In the genomic region with DNA sequence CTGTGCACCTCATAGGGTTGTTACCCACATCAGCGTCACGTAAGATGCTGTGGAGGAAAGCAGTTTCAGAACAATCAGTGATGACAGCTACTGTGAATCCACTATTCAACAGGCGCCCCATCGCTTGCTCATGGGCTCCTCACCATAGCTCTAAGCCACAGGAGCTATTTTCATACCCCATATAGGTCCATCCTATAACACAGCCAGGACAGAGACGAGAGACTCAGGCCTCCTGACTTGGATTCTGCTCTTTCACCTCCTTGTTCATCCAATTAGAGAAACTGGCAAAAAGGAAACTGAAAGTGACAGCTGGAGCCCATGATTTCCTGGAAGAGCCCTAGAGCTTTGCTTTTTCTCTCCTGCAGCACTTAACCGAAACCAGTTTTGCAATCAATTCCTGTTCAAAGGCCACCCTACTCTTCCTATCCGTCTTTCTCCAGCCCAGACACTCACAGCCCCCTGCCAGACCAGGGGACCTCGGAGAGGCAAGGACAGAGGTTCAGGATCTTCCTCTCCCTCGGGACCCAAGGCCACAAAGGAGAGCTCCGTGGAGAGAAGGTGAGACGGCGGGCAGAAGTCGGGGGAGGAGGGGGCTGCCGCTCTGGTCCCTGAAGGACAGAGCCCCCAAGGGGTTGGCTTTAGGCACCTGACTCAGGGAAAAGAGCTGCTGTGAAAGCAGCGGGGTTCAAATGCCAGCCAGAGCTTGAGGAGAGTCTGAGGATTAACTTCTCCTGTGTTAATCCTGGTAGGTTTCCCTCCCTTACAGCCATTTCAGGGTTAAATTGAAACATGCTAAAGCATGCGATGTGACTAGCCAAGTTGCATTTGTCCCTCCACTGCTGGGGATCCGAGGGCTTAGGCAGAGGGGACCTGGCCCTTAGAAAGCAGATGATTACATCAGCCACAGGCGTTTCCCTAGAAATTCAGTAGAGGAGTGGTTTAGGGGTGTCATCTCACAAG, we compare ENCODE assay signal across 9 cellular contexts. TPM values are rescaled to one million over a fixed set of nuclear protein-coding genes. Genes with fewer than 3 reads are reported as not detected.
DNase-seq lines count a peak whose midpoint lies in the region; ATAC-seq, FAIRE-seq and TF ChIP-seq lines count a peak whose summit lies in the region.
"Had no signal": no experiment of that assay in that cellular context is flagged by ENCODE, and none has a peak within 500 bp of the region (broad histone marks: within the 10 kb centered on the region; RNA-seq: fewer than 3 reads in every experiment).

A gene with protein sequence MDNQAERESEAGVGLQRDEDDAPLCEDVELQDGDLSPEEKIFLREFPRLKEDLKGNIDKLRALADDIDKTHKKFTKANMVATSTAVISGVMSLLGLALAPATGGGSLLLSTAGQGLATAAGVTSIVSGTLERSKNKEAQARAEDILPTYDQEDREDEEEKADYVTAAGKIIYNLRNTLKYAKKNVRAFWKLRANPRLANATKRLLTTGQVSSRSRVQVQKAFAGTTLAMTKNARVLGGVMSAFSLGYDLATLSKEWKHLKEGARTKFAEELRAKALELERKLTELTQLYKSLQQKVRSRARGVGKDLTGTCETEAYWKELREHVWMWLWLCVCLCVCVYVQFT (plus strand): TSS at position 381 of the 960 bp plus-strand sequence. CDS start 7,980 bp downstream, outside the sequence.

- no peaks in the 10 kb centered on the region for H3K36me3 ChIP-seq in ovary

- H3K9me3 ChIP-seq in ovary, result no peaks in the 10 kb centered on the region

- DNase-seq in ELF-1 (ENCODE audit: low read depth, low spot score), result peak; percentile 50
- peak; percentile 61 for DNase-seq in RCC 7860 (ENCODE audit: low spot score)
- DNase-seq in activated T-helper 2 cell treated with anti-CD3 and anti-CD28 coated beads, Interferon-gamma antibody, Interleukin-2, Interleukin-4, amounts not matched to agents 10 μg/mL and 5 μg/mL and 100 μg/mL, durations not matched to agents 14 hours and 24 hours and 36 hours (ENCODE audit: low spot score), result peak; percentile 69
- peak; percentile 95 for DNase-seq in fibroblast of villous mesenchyme (ENCODE audit: low read depth)
- peak in 3 of 5 donors; percentile 55 to 61 (median 56) for DNase-seq in ovary
- peak; percentile 44 for DNase-seq in type B pancreatic cell (ENCODE audit: extremely low spot score, unreplicated experiment)
- DNase-seq in NCI-H187 treated with DMSO at 0.1 percent for 48 hours (lab: John Stamatoyannopoulos, UW), result no peak

- FAIRE-seq in RCC 7860 (lab: Jason Lieb, UNC), result no peak
- FAIRE-seq: endometrium had no signal

- H3K4me1 Mint-ChIP-seq in activated T-helper 2 cell treated with anti-CD3 and anti-CD28 coated beads, Interferon-gamma antibody, Interleukin-2, Interleukin-4, amounts not matched to agents 10 μg/mL and 5 μg/mL and 100 μg/mL, durations not matched to agents 14 hours and 24 hours and 36 hours (ENCODE audit: low read depth), result peaks cover 21% of the 10 kb centered on the region
- H3K4me1 Mint-ChIP-seq in type B pancreatic cell (ENCODE audit: unreplicated experiment), result peaks cover 19% of the 10 kb centered on the region

- TF ChIP-seq CTCF in fibroblast of villous mesenchyme (IDR thresholded peaks at IDR 0.05; ENCODE audit: insufficient read depth, low read depth, low read length) (no peak), ovary (IDR thresholded peaks at IDR 0.05) (no peak), type B pancreatic cell (conservative IDR thresholded peaks at IDR 0.05) (no peak)

- H3K9me3 Mint-ChIP-seq in activated T-helper 2 cell treated with anti-CD3 and anti-CD28 coated beads, Interferon-gamma antibody, Interleukin-2, Interleukin-4, amounts not matched to agents 10 μg/mL and 5 μg/mL and 100 μg/mL, durations not matched to agents 14 hours and 24 hours and 36 hours, result peaks cover 4% of the 10 kb centered on the region
- H3K9me3 Mint-ChIP-seq in type B pancreatic cell, result no peaks in the 10 kb centered on the region

- H3K27me3 Mint-ChIP-seq in activated T-helper 2 cell treated with anti-CD3 and anti-CD28 coated beads, Interferon-gamma antibody, Interleukin-2, Interleukin-4, amounts not matched to agents 10 μg/mL and 5 μg/mL and 100 μg/mL, durations not matched to agents 14 hours and 24 hours and 36 hours (ENCODE audit: low read depth), result no peaks in the 10 kb centered on the region
- H3K27me3 Mint-ChIP-seq in type B pancreatic cell, result no peaks in the 10 kb centered on the region

- peak; percentile 47 for ATAC-seq in HG02763 (IDR thresholded peaks at IDR 0.05; ENCODE audit: unreplicated experiment)

- H3K4me1 ChIP-seq in ovary (ENCODE audit: insufficient read depth), result peaks cover 27% of the 10 kb centered on the region

- peaks cover 44% of the 10 kb centered on the region for H3K36me3 Mint-ChIP-seq in activated T-helper 2 cell treated with anti-CD3 and anti-CD28 coated beads, Interferon-gamma antibody, Interleukin-2, Interleukin-4, amounts not matched to agents 10 μg/mL and 5 μg/mL and 100 μg/mL, durations not matched to agents 14 hours and 24 hours and 36 hours (ENCODE audit: low read depth)
- no peaks in the 10 kb centered on the region for H3K36me3 Mint-ChIP-seq in type B pancreatic cell

- peak within 1 kb of the TSS; percentile 100 for H3K27ac Mint-ChIP-seq in activated T-helper 2 cell treated with anti-CD3 and anti-CD28 coated beads, Interferon-gamma antibody, Interleukin-2, Interleukin-4, amounts not matched to agents 10 μg/mL and 5 μg/mL and 100 μg/mL, durations not matched to agents 14 hours and 24 hours and 36 hours
- H3K27ac Mint-ChIP-seq in type B pancreatic cell, result peak within 1 kb of the TSS; percentile 98

- no peak for TF ChIP-seq EP300 in ovary (IDR thresholded peaks at IDR 0.05)

- H3K27ac ChIP-seq in ovary, result peak within 1 kb of the TSS; percentile 38 to 92

- H3K4me3 Mint-ChIP-seq in activated T-helper 2 cell treated with anti-CD3 and anti-CD28 coated beads, Interferon-gamma antibody, Interleukin-2, Interleukin-4, amounts not matched to agents 10 μg/mL and 5 μg/mL and 100 μg/mL, durations not matched to agents 14 hours and 24 hours and 36 hours (ENCODE audit: low read depth), result peak within 1 kb of the TSS; percentile 99
- H3K4me3 Mint-ChIP-seq in type B pancreatic cell, result peak within 1 kb of the TSS; percentile 94

- intact Hi-C loops in activated T-helper 2 cell treated with anti-CD3 and anti-CD28 coated beads, Interferon-gamma antibody, Interleukin-2, Interleukin-4, amounts not matched to agents 10 μg/mL and 5 μg/mL and 100 μg/mL, durations not matched to agents 14 hours and 24 hours and 36 hours (cut with micrococcal nuclease), result loop anchor here (1.0 to 5.0 kb wide), 5 partner anchors 13 to 590 kb away; partner anchors contain the start of gene APOL2
- intact Hi-C loops in ovary (cut with DNase I), result loop anchor here in 1 of 4 donors (10.0 kb wide), 1 partner anchor 416 kb away; no protein-coding TSS in a partner anchor

- WGBS in ovary, 3 donors, result 3 to 4% (median 4%) methylated on average over 18 of the region's 18 CpGs

- no peaks in the 10 kb centered on the region for H3K27me3 ChIP-seq in ovary

- H3K4me3 ChIP-seq in fibroblast of villous mesenchyme (ENCODE audit: low read depth, low read length), result peak within 1 kb of the TSS; percentile 95
- H3K4me3 ChIP-seq in ovary, result peak within 1 kb of the TSS; percentile 82

- TF ChIP-seq POLR2A in ovary (IDR thresholded peaks at IDR 0.05), result peak; percentile 40

RNA-seq across cellular contexts. Expression of the gene that starts here (rescaled TPM):
- total RNA-seq in activated T-helper 2 cell treated with anti-CD3 and anti-CD28 coated beads, Interferon-gamma antibody, Interleukin-2, Interleukin-4, amounts not matched to agents 10 μg/mL and 5 μg/mL and 100 μg/mL, durations not matched to agents 14 hours and 24 hours and 36 hours, result 21.2 and 21.9 TPM in 2 replicates
- 33.8 and 39.3 TPM in 2 replicates for total RNA-seq in fibroblast of villous mesenchyme
- total RNA-seq in ovary, result 10 to 100 TPM; 11.1 to 34.1 (median 21.4) TPM
- 10 to 100 TPM; 12.6 to 18.6 TPM for polyA plus RNA-seq in ovary
- total RNA-seq in type B pancreatic cell (ENCODE audit: low replicate concordance), result 9.0 and 13.4 TPM in 2 replicates
